In the genomic region with DNA sequence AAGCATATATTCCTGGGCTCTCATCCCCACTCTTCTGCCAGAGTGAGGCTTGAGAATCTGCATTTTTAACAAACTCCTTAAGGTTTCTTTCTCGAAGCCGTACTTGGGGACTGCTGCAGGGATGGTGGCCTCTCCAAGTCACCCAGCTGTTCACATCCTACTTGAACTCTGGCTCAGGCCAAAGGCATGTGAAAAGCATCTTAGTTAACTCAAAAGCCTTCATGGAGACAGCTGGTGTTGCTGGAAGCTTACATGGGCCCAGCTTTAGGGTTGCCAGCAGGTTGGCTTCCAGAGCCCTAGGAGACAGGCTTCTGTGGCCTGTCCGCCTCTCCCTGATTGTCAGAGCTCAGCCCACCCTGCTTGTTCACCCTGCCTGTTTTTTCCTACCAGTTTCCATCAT, we compare ENCODE assay signal across 19 cellular contexts.
DNase-seq lines count a peak whose midpoint lies in the region; ATAC-seq and TF ChIP-seq lines count a peak whose summit lies in the region.
"Had no signal": no experiment of that assay in that cellular context is flagged by ENCODE, and none has a peak within 500 bp of the region (broad histone marks: within the 10 kb centered on the region; RNA-seq: fewer than 3 reads in every experiment).

No MANE protein-coding gene starts in this region.

- H3K9me3 ChIP-seq in WERI-Rb-1 (ENCODE audit: severe bottlenecking) (no peaks in the 10 kb centered on the region), right cardiac atrium (ENCODE audit: control insufficient read depth, low read length) (no peaks in the 10 kb centered on the region), upper lobe of right lung (no peaks in the 10 kb centered on the region), right lobe of liver (no peaks in the 10 kb centered on the region), ascending aorta (no peaks in the 10 kb centered on the region)

- 73% methylated on average over 3 of the region's 3 CpGs for WGBS in right cardiac atrium
- WGBS in right lobe of liver (ENCODE audit: insufficient coverage, low coverage, low lambda C conversion rate, missing lambda C conversion rate) = 100% methylated on average over 2 of the region's 3 CpGs

- H3K27ac ChIP-seq in C4-2B = peak overlapping the region; percentile 23
- H3K27ac ChIP-seq in WERI-Rb-1 = no peak overlapping the region
- no peak overlapping the region for H3K27ac ChIP-seq in right cardiac atrium (ENCODE audit: low read length)
- H3K27ac ChIP-seq in upper lobe of right lung = no peak overlapping the region
- H3K27ac ChIP-seq in right lobe of liver = no peak overlapping the region
- H3K27ac ChIP-seq in ascending aorta = no peak overlapping the region
- H3K27ac ChIP-seq: GM23248, KMS-11 had no signal

- H3K36me3 ChIP-seq in WERI-Rb-1 (no peaks in the 10 kb centered on the region), upper lobe of right lung (no peaks in the 10 kb centered on the region), right lobe of liver (no peaks in the 10 kb centered on the region), ascending aorta (peaks cover 8 to 15% of the 10 kb centered on the region in 2 donors)

- H3K4me3 ChIP-seq in WERI-Rb-1 (ENCODE audit: low read depth, low read length) (no peak overlapping the region), right cardiac atrium (ENCODE audit: low read length) (no peak overlapping the region), upper lobe of right lung (no peak overlapping the region), right lobe of liver (no peak overlapping the region), ascending aorta (no peak overlapping the region)
- H3K4me3 ChIP-seq: GM12878, GM23248 had no signal

- peaks cover 5% of the 10 kb centered on the region for H3K4me1 ChIP-seq in right cardiac atrium (ENCODE audit: control insufficient read depth, insufficient read depth, low read length)
- H3K4me1 ChIP-seq in upper lobe of right lung = no peaks in the 10 kb centered on the region
- no peaks in the 10 kb centered on the region for H3K4me1 ChIP-seq in right lobe of liver
- H3K4me1 ChIP-seq in ascending aorta = no peaks in the 10 kb centered on the region

- TF ChIP-seq CTCF in C4-2B (conservative IDR thresholded peaks at IDR 0.05) (no peak), WERI-Rb-1 (IDR thresholded peaks at IDR 0.05; ENCODE audit: low read depth, low read length) (no peak), upper lobe of right lung (IDR thresholded peaks at IDR 0.05) (no peak), right lobe of liver (IDR thresholded peaks at IDR 0.05) (no peak), ascending aorta (IDR thresholded peaks at IDR 0.05) (no peak)

- no peaks in the 10 kb centered on the region for H3K27me3 ChIP-seq in WERI-Rb-1 (ENCODE audit: insufficient read depth, low read depth, severe bottlenecking)
- no peaks in the 10 kb centered on the region for H3K27me3 ChIP-seq in right cardiac atrium (ENCODE audit: control insufficient read depth, insufficient read depth)
- no peaks in the 10 kb centered on the region for H3K27me3 ChIP-seq in upper lobe of right lung
- H3K27me3 ChIP-seq in right lobe of liver = no peaks in the 10 kb centered on the region
- H3K27me3 ChIP-seq in ascending aorta = no peaks in the 10 kb centered on the region

- DNase-seq in WERI-Rb-1 (peak; percentile 65), right cardiac atrium (peak in 2 of 3 donors; percentile 48 to 55), upper lobe of right lung (no peak), right lobe of liver (no peak), putamen (ENCODE audit: low spot score) (no peak), ascending aorta (ENCODE audit: low spot score in 2 of 2) (no peak)
- DNase-seq: C1 segment of cervical spinal cord, DND-41, GDM1, GM23248, NCI-H1092, NCI-H146, NCI-H2081, NCI-H526, SIG-M5 had no signal

- ATAC-seq in right cardiac atrium = peak in 1 of 2 donors; percentile 41
- ATAC-seq in upper lobe of right lung = peak; percentile 36
- no peak for ATAC-seq in right lobe of liver
- ATAC-seq: GM12878, HCT116 had no signal

- TF ChIP-seq POLR2A in right lobe of liver (IDR thresholded peaks at IDR 0.05) = no peak

- intact Hi-C loops in right cardiac atrium (cut with DNase I) (no loop called here), upper lobe of right lung (cut with DNase I) (no loop called here), right lobe of liver (cut with DNase I) (no loop called here), ascending aorta (cut with DNase I) (no loop called here)

Comparison
In these comparisons a context has a peak if more than half of its experiments do, and no peak if none do; other contexts are left out.
1. DNase-seq: peak in WERI-Rb-1 (single experiment) and right cardiac atrium (2 of 3); none in upper lobe of right lung (single experiment), right lobe of liver (0 of 3), putamen (single experiment) and ascending aorta (0 of 2).